In genomic region chr3:31531465-31531991, GRCh38 we compare ENCODE assay signal across 8 cellular contexts. TPM values are rescaled to one million over a fixed set of nuclear protein-coding genes. Genes with fewer than 3 reads are reported as not detected.
DNase-seq lines count a peak whose midpoint lies in the region; ATAC-seq and TF ChIP-seq lines count a peak whose summit lies in the region.

No MANE protein-coding gene starts in this region.

- H3K9me3 Mint-ChIP-seq in CD4-positive, alpha-beta T cell: no peaks in the 10 kb centered on the region

- no peak for ATAC-seq in CD4-positive, alpha-beta T cell (ENCODE audit: poor library complexity)

- H3K4me3 Mint-ChIP-seq in CD4-positive, alpha-beta T cell: peak overlapping the region; percentile 97

- H3K27me3 Mint-ChIP-seq in CD4-positive, alpha-beta T cell: no peaks in the 10 kb centered on the region

- CTCF ChIA-PET in CD4-positive, alpha-beta T cell (lab: Charles Lee): interaction anchor here (0.6 to 2.4 kb wide), 11 partner anchors 9 to 815 kb away, joined by 3 to 13 read pairs (median 3); no protein-coding TSS in a partner anchor

- H3K27ac Mint-ChIP-seq in CD4-positive, alpha-beta T cell: peak overlapping the region; percentile 96

- H3K4me3 ChIP-seq in Jurkat, Clone E6-1 (ENCODE audit: low read length): peak overlapping the region; percentile 93
- peak overlapping the region; percentile 84 for H3K4me3 ChIP-seq in astrocyte of the cerebellum (ENCODE audit: low read depth, low read length)

- intact Hi-C loops in CD4-positive, alpha-beta T cell (cut with DNase I, micrococcal nuclease): loop anchor here (1.0 to 10.0 kb wide), 8 partner anchors 36 to 1536 kb away; partner anchors contain the start of genes CNOT10 (in 1 of the 2) and GPD1L (in 1 of the 2)

- H3K27me3 ChIP-seq in CD4-positive, alpha-beta T cell (ENCODE audit: control insufficient read depth, insufficient read depth, low read length): no peaks in the 10 kb centered on the region

- no peaks in the 10 kb centered on the region for H3K9me3 ChIP-seq in CD4-positive, alpha-beta T cell (ENCODE audit: control insufficient read depth, low read length)

- in situ Hi-C loops in astrocyte of the cerebellum (cut with HindIII; ENCODE audit: low sequenced_read_pairs): no loop called here

- peaks cover 21% of the 10 kb centered on the region for H3K4me1 Mint-ChIP-seq in CD4-positive, alpha-beta T cell (ENCODE audit: low read depth)

- H3K36me3 Mint-ChIP-seq in CD4-positive, alpha-beta T cell (ENCODE audit: low read depth): peaks cover 27% of the 10 kb centered on the region

- TF ChIP-seq CTCF in CD4-positive, alpha-beta T cell (IDR thresholded peaks at IDR 0.05): no peak
- TF ChIP-seq CTCF in astrocyte of the cerebellum (IDR thresholded peaks at IDR 0.05; ENCODE audit: low read depth, low read length, missing control alignments): peak; percentile 48

- POLR2A ChIA-PET in CD4-positive, alpha-beta T cell (lab: Charles Lee): interaction anchor here (0.6 to 4.5 kb wide), 32 partner anchors 9 to 924 kb away, joined by 3 to 179 read pairs (median 6); no protein-coding TSS in a partner anchor

- DNase-seq in CD4-positive, alpha-beta T cell: no peak
- DNase-seq in Jurkat, Clone E6-1 (ENCODE audit: low read depth, low spot score): no peak
- DNase-seq in astrocyte of the cerebellum (ENCODE audit: low read depth) (no peak), lung microvascular endothelial cell (ENCODE audit: low read depth in 2 of 2) (peak; percentile 29 to 31), pons (ENCODE audit: low spot score) (no peak), medulla oblongata (ENCODE audit: extremely low spot score) (no peak), NCI-H1105 treated with DMSO at 0.1 percent for 48 hours (lab: John Stamatoyannopoulos, UW) (no peak), NCI-H1436 (lab: John Stamatoyannopoulos, UW) (no peak)

- peak overlapping the region; percentile 98 for H3K27ac ChIP-seq in CD4-positive, alpha-beta T cell (ENCODE audit: low read depth, low read length)

RNA-seq across cellular contexts. Expression of gene STT3B, which starts 1.2 kb away (rescaled TPM):
- total RNA-seq in CD4-positive, alpha-beta T cell: 100 to 1,000 TPM; 111 to 113 TPM
- polyA plus RNA-seq in Jurkat, Clone E6-1 (2012; ENCODE audit: insufficient read depth, insufficient read length): 304 TPM
- 120 and 142 TPM in 2 replicates for total RNA-seq in lung microvascular endothelial cell

Comparison
In these comparisons a context has a peak if more than half of its experiments do, and no peak if none do; other contexts are left out.
1. DNase-seq: peak in lung microvascular endothelial cell (2 of 2); none in CD4-positive, alpha-beta T cell (0 of 10), Jurkat, Clone E6-1 (single experiment), astrocyte of the cerebellum (single experiment), pons (single experiment), medulla oblongata (single experiment), NCI-H1105 treated with DMSO at 0.1 percent for 48 hours (single experiment) and NCI-H1436 (single experiment).